ENCODE assay signal across 17 cellular contexts in the genomic region with DNA sequence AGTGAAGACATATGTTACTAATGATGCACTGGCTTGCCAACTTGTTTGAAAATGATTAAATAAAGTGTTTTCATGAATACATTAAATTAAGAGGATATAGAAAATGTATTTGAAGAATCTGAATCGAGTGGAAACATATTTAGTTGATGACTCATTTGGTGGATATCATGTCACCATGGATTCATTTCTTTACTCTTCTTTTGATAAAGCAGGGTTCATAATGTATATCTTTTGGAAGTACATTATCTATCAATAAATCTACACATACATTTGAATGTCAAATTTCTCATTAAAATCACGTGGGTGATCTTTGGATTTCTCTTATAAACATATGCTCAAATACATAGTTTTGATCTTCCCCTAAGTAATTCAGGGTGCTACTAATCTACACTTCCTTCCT.
DNase-seq lines count a peak whose midpoint lies in the region; ATAC-seq, FAIRE-seq and TF ChIP-seq lines count a peak whose summit lies in the region.
"Had no signal": no experiment of that assay in that cellular context is flagged by ENCODE, and none has a peak within 500 bp of the region (broad histone marks: within the 10 kb centered on the region; RNA-seq: fewer than 3 reads in every experiment).

No MANE protein-coding gene starts in this region.

- no peaks in the 10 kb centered on the region for H3K36me3 ChIP-seq in bronchial epithelial cell (ENCODE audit: control insufficient read depth, insufficient read depth, low read length)
- H3K36me3 ChIP-seq: BE2C had no signal

- H3K9me3 Mint-ChIP-seq in stimulated activated effector memory CD8-positive, alpha-beta T cell treated with anti-CD3 and anti-CD28 coated beads, Interleukin-12 subunit alpha, Interleukin-12 subunit beta, amount 100 ng/mL, for 72 hours = no peaks in the 10 kb centered on the region

- H3K4me3 Mint-ChIP-seq in stimulated activated effector memory CD8-positive, alpha-beta T cell treated with anti-CD3 and anti-CD28 coated beads, Interleukin-12 subunit alpha, Interleukin-12 subunit beta, amount 100 ng/mL, for 72 hours = no peak overlapping the region

- H3K27me3 ChIP-seq in bronchial epithelial cell (ENCODE audit: control insufficient read depth, insufficient read depth, low read length) = no peaks in the 10 kb centered on the region
- H3K27me3 ChIP-seq: BE2C had no signal

- no peak overlapping the region for H3K27ac Mint-ChIP-seq in stimulated activated effector memory CD8-positive, alpha-beta T cell treated with anti-CD3 and anti-CD28 coated beads, Interleukin-12 subunit alpha, Interleukin-12 subunit beta, amount 100 ng/mL, for 72 hours
- H3K27ac Mint-ChIP-seq: CD4-positive, alpha-beta memory T cell had no signal

- no peak for FAIRE-seq in bronchial epithelial cell (lab: Jason Lieb, UNC)
- FAIRE-seq: G401.6, GM12892 had no signal

- H3K36me3 Mint-ChIP-seq in stimulated activated effector memory CD8-positive, alpha-beta T cell treated with anti-CD3 and anti-CD28 coated beads, Interleukin-12 subunit alpha, Interleukin-12 subunit beta, amount 100 ng/mL, for 72 hours = no peaks in the 10 kb centered on the region
- H3K36me3 Mint-ChIP-seq: CD4-positive, alpha-beta memory T cell had no signal

- H3K4me3 ChIP-seq in bronchial epithelial cell (ENCODE audit: low read depth, low read length) = no peak overlapping the region

- H3K4me1 Mint-ChIP-seq in stimulated activated effector memory CD8-positive, alpha-beta T cell treated with anti-CD3 and anti-CD28 coated beads, Interleukin-12 subunit alpha, Interleukin-12 subunit beta, amount 100 ng/mL, for 72 hours = peaks cover 4% of the 10 kb centered on the region

- ATAC-seq in activated CD4-positive, CD25-positive, alpha-beta regulatory T cell treated with anti-CD3 and anti-CD28 coated beads, Interleukin-2, amount 50 U/mL, for 24 hours = peak; percentile 28 to 51
- peak; percentile 44 for ATAC-seq in HG02884 (IDR thresholded peaks at IDR 0.05; ENCODE audit: unreplicated experiment)
- peak; percentile 66 for ATAC-seq in stimulated activated effector memory CD8-positive, alpha-beta T cell treated with anti-CD3 and anti-CD28 coated beads, Interleukin-12 subunit alpha, Interleukin-12 subunit beta, amount 100 ng/mL, for 72 hours
- ATAC-seq: HCT116 had no signal

- DNase-seq in activated CD4-positive, CD25-positive, alpha-beta regulatory T cell treated with anti-CD3 and anti-CD28 coated beads, Interleukin-2, amount 50 U/mL, for 72 hours = no peak
- DNase-seq in bronchial epithelial cell (ENCODE audit: low read depth) (peak; percentile 32), AG08396 (ENCODE audit: low spot score) (no peak), MV-4-11 (lab: John Stamatoyannopoulos, UW) (no peak)
- DNase-seq in stimulated activated effector memory CD8-positive, alpha-beta T cell treated with anti-CD3 and anti-CD28 coated beads, Interleukin-12 subunit alpha, Interleukin-12 subunit beta, amount 100 ng/mL, for 72 hours (ENCODE audit: low spot score in 2 of 2) = no peak
- DNase-seq: 8988T; ACHN; BE2C; CD4-positive, alpha-beta memory T cell; DMS153; DMS79 treated with DMSO at 0.1 percent for 48 hours; EL had no signal

- no peak for TF ChIP-seq CTCF in bronchial epithelial cell (IDR thresholded peaks at IDR 0.05; ENCODE audit: insufficient read depth, low read length, severe bottlenecking)
